8 cellular contexts compared by ENCODE assay signal in genomic region chr2:32061973-32062861, GRCh38. TPM values are rescaled to one million over a fixed set of nuclear protein-coding genes. Genes with fewer than 3 reads are reported as not detected.
DNase-seq lines count a peak whose midpoint lies in the region; ATAC-seq and TF ChIP-seq lines count a peak whose summit lies in the region.

No MANE protein-coding gene starts in this region.

- ATAC-seq in HG03045 (IDR thresholded peaks at IDR 0.05; ENCODE audit: unreplicated experiment) (no peak), HG02623 (IDR thresholded peaks at IDR 0.05; ENCODE audit: unreplicated experiment) (no peak)

- peak overlapping the region; percentile 78 for H3K27ac Mint-ChIP-seq in Caco-2 (ENCODE audit: unreplicated experiment)

- H3K27me3 ChIP-seq in Caco-2 (replicated peaks; ENCODE audit: control insufficient read depth, insufficient read depth, low read length) (no peaks in the 10 kb centered on the region), duodenal mucosa (ENCODE audit: control insufficient read depth in 1 of 2, insufficient read depth in 2 of 2, low read length in 2 of 2) (no peaks in the 10 kb centered on the region), thyroid gland (no peaks in the 10 kb centered on the region)

- H3K36me3 Mint-ChIP-seq in Caco-2 (ENCODE audit: insufficient read depth, unreplicated experiment), result peaks cover 14% of the 10 kb centered on the region

- CTCF ChIA-PET in Caco-2 (lab: Charles Lee), result interaction anchor here (1.2 to 3.2 kb wide), 3 partner anchors 12 to 56 kb away, joined by 5 to 18 read pairs (median 13); partner anchors contain the start of gene DPY30

- H3K9me3 ChIP-seq in Caco-2, result no peaks in the 10 kb centered on the region
- no peaks in the 10 kb centered on the region for H3K9me3 ChIP-seq in duodenal mucosa (ENCODE audit: control insufficient read depth in 1 of 2, low read length in 2 of 2)
- no peaks in the 10 kb centered on the region for H3K9me3 ChIP-seq in thyroid gland

- 49% methylated on average over 13 of the region's 13 CpGs for WGBS in thyroid gland, 2 donors

- BruUV-seq in Caco-2 (replicated peaks; lab: Mats Ljungman, UMichigan), result no TSS peak

- TF ChIP-seq CTCF in Caco-2 (IDR thresholded peaks at IDR 0.05; ENCODE audit: insufficient read depth in 1 of 2, low read depth in 1 of 2, low read length in 1 of 2, severe bottlenecking in 1 of 2, unreplicated experiment in 1 of 2) (no peak), thyroid gland (IDR thresholded peaks at IDR 0.05) (no peak)

- H3K9ac ChIP-seq in duodenal mucosa (ENCODE audit: low read depth in 1 of 2, low read length in 2 of 2), result peak overlapping the region; percentile 78 to 88

- POLR2A ChIA-PET in Caco-2 (lab: Charles Lee), result interaction anchor here (1.4 to 3.5 kb wide), 4 partner anchors 12 to 104 kb away, joined by 9 to 79 read pairs (median 30); partner anchors contain the start of genes DPY30 and SLC30A6

- peak overlapping the region; percentile 71 for H3K4me3 Mint-ChIP-seq in Caco-2 (ENCODE audit: unreplicated experiment)

- H3K36me3 ChIP-seq in Caco-2 (ENCODE audit: control insufficient read depth, insufficient read depth, low read length) (no peaks in the 10 kb centered on the region), duodenal mucosa (ENCODE audit: control insufficient read depth in 1 of 2, insufficient read depth in 2 of 2, low read length in 2 of 2) (no peaks in the 10 kb centered on the region), thyroid gland (no peaks in the 10 kb centered on the region)

- peaks cover 7% of the 10 kb centered on the region for H3K4me1 Mint-ChIP-seq in Caco-2 (ENCODE audit: low read depth, unreplicated experiment)

- peak; percentile 45 to 52 for DNase-seq in Caco-2
- DNase-seq in HT-29 (ENCODE audit: low spot score), result peak; percentile 68
- DNase-seq in SHP77 (lab: John Stamatoyannopoulos, UW), result peak; percentile 16 to 19
- peak; percentile 17 to 52 for DNase-seq in lung microvascular endothelial cell (ENCODE audit: low read depth in 2 of 2)
- peak; percentile 53 to 56 for DNase-seq in thyroid gland

- no peaks in the 10 kb centered on the region for H3K9me3 Mint-ChIP-seq in Caco-2 (ENCODE audit: unreplicated experiment)

- intact Hi-C loops in Caco-2 (cut with micrococcal nuclease; ENCODE audit: unreplicated experiment), result loop anchor here (2.0 to 10.0 kb wide), 3 partner anchors 75 to 293 kb away; partner anchors contain the start of genes BIRC6 and SLC30A6
- intact Hi-C loops in thyroid gland (cut with DNase I), result loop anchor here (10.0 kb wide), 2 partner anchors 47 to 103 kb away; partner anchors contain the start of genes MEMO1 and SLC30A6

- H3K27ac ChIP-seq in duodenal mucosa (ENCODE audit: low read depth, low read length), result no peak overlapping the region
- H3K27ac ChIP-seq in thyroid gland, result peak overlapping the region; percentile 84 to 89 (median 85)

- H3K27me3 Mint-ChIP-seq in Caco-2 (ENCODE audit: insufficient read depth, unreplicated experiment), result no peaks in the 10 kb centered on the region

- H3K4me3 ChIP-seq in Caco-2 (ENCODE audit: low read depth, low read length) (peak overlapping the region; percentile 49), duodenal mucosa (ENCODE audit: low read depth in 1 of 2, low read length in 2 of 2) (peak overlapping the region; percentile 81 to 93), thyroid gland (replicated peaks in 1 of 3) (peak overlapping the region in 1 of 3 donors; percentile 75)

- H3K4me1 ChIP-seq in Caco-2 (no peaks in the 10 kb centered on the region; the same call in 1 of the 2 replicates), duodenal mucosa (ENCODE audit: control insufficient read depth in 1 of 2, insufficient read depth in 2 of 2, low read length in 2 of 2) (peaks cover 13 to 21% of the 10 kb centered on the region in 2 donors), thyroid gland (peaks cover 12% of the 10 kb centered on the region in 2 donors)

- no peak for TF ChIP-seq POLR2A in thyroid gland (IDR thresholded peaks at IDR 0.05)

RNA-seq across cellular contexts. Expression of gene SPAST, which starts 1.1 kb away (rescaled TPM):
- total RNA-seq in Caco-2 (2022) (29.7 and 31.7 TPM in 2 replicates), lung microvascular endothelial cell (22.2 and 26.8 TPM in 2 replicates), thyroid gland (10 to 100 TPM; 20.5 to 34.3 (median 24.8) TPM)
- 10.8 and 11.4 TPM in 2 replicates for total RNA-seq in HT-29 (2014; rRNA removed; shearing (Covaris generic))

RNA-seq across cellular contexts. Expression of gene DPY30, which starts 22.6 kb away (rescaled TPM):
- total RNA-seq in Caco-2 (2022), result 125 and 136 TPM in 2 replicates
- 61.4 and 63.7 TPM in 2 replicates for total RNA-seq in HT-29 (2014; rRNA removed; shearing (Covaris generic))
- total RNA-seq in lung microvascular endothelial cell, result 48.6 and 51.2 TPM in 2 replicates
- total RNA-seq in thyroid gland, result 100 to 1,000 TPM in 1 of 4 donors, 10 to 100 TPM in 3; 57.5 to 139 (median 93.0) TPM

RNA-seq across cellular contexts. Expression of gene MEMO1, which starts 51.4 kb away (rescaled TPM):
- total RNA-seq in Caco-2 (2022), result 75.9 and 79.0 TPM in 2 replicates
- 32.6 and 42.2 TPM in 2 replicates for total RNA-seq in HT-29 (2014; rRNA removed; shearing (Covaris generic))
- 29.4 and 30.6 TPM in 2 replicates for total RNA-seq in lung microvascular endothelial cell
- total RNA-seq in thyroid gland, result 10 to 100 TPM; 16.3 to 28.7 (median 27.4) TPM

Comparison
In these comparisons a context has a peak if more than half of its experiments do, and no peak if none do; other contexts are left out.
1. DNase-seq: peak in every context shown above with its lines; median percentile 68 in HT-29; 54 in thyroid gland; 48 in Caco-2; 34 in lung microvascular endothelial cell; 18 in SHP77.